In genomic region chr2:158507141-158507540, GRCh38 we compare ENCODE assay signal across 14 cellular contexts. TPM values are rescaled to one million over a fixed set of nuclear protein-coding genes. Genes with fewer than 3 reads are reported as not detected.
DNase-seq lines count a peak whose midpoint lies in the region; ATAC-seq and TF ChIP-seq lines count a peak whose summit lies in the region.
"Had no signal": no experiment of that assay in that cellular context is flagged by ENCODE, and none has a peak within 500 bp of the region (broad histone marks: within the 10 kb centered on the region; RNA-seq: fewer than 3 reads in every experiment).

No MANE protein-coding gene starts in this region.

- peaks cover 22 to 61% (median 57%) of the 10 kb centered on the region in 4 donors for H3K4me1 ChIP-seq in esophagus muscularis mucosa
- H3K4me1 ChIP-seq: uterus had no signal

- no peak for TF ChIP-seq POLR2A in esophagus muscularis mucosa (IDR thresholded peaks at IDR 0.05; ENCODE audit: low read depth)

- no peak overlapping the region for H3K27ac ChIP-seq in esophagus muscularis mucosa (replicated peaks in 1 of 4)
- H3K27ac ChIP-seq: parathyroid adenoma, uterus had no signal

- TF ChIP-seq EP300 in esophagus muscularis mucosa (IDR thresholded peaks at IDR 0.05), result no peak

- ATAC-seq in GM19463 (IDR thresholded peaks at IDR 0.05; ENCODE audit: unreplicated experiment) (peak; percentile 53), HG03175 (IDR thresholded peaks at IDR 0.05; ENCODE audit: unreplicated experiment) (peak; percentile 55), HG03342 (IDR thresholded peaks at IDR 0.05; ENCODE audit: unreplicated experiment) (no peak)

- peak; percentile 13 for DNase-seq in activated CD4-positive, alpha-beta T cell treated with anti-CD3 and anti-CD28 coated beads for 48 hours
- no peak for DNase-seq in activated CD4-positive, alpha-beta T cell treated with anti-CD3 and anti-CD28 coated beads, Interleukin-2, amount 50 U/mL, for 4 hours
- peak; percentile 17 for DNase-seq in esophagus muscularis mucosa (ENCODE audit: extremely low spot score)
- DNase-seq in NK-92 (lab: John Stamatoyannopoulos, UW; ENCODE audit: unreplicated experiment), result no peak
- no peak for DNase-seq in stimulated activated CD4-positive, alpha-beta T cell treated with anti-CD3 and anti-CD28 coated beads, Interleukin-4, amount 100 ng/mL, for 4 hours
- DNase-seq: ACHN; activated CD8-positive, alpha-beta memory T cell treated with anti-CD3 and anti-CD28 coated beads for 24 hours; kidney glomerular epithelial cell; NCI-H2029; uterus had no signal

- no peak for TF ChIP-seq CTCF in esophagus muscularis mucosa (IDR thresholded peaks at IDR 0.05)

- H3K36me3 ChIP-seq in esophagus muscularis mucosa, result no peaks in the 10 kb centered on the region
- H3K36me3 ChIP-seq: uterus had no signal

- no peak overlapping the region for H3K4me3 ChIP-seq in esophagus muscularis mucosa
- H3K4me3 ChIP-seq: uterus had no signal

- H3K27me3 ChIP-seq in esophagus muscularis mucosa, result no peaks in the 10 kb centered on the region
- H3K27me3 ChIP-seq: uterus had no signal

- no peaks in the 10 kb centered on the region for H3K9me3 ChIP-seq in esophagus muscularis mucosa
- H3K9me3 ChIP-seq: uterus had no signal

- WGBS in esophagus muscularis mucosa, result 78% methylated on average over 4 of the region's 4 CpGs

- intact Hi-C loops in esophagus muscularis mucosa (cut with DNase I), result no loop called here

RNA-seq across cellular contexts. Expression of gene PKP4, which starts 50.4 kb away (rescaled TPM):
- 100 to 1,000 TPM in 1 of 4 donors, 10 to 100 TPM in 3; 79.7 to 131 (median 93.0) TPM for total RNA-seq in esophagus muscularis mucosa

RNA-seq across cellular contexts. Expression of gene CCDC148, which starts 50.6 kb away (rescaled TPM):
- 1 to 10 TPM; 2.1 to 3.7 (median 2.9) TPM for total RNA-seq in esophagus muscularis mucosa

Comparison
In these comparisons a context has a peak if more than half of its experiments do, and no peak if none do; other contexts are left out.
1. DNase-seq: peak in activated CD4-positive, alpha-beta T cell treated with anti-CD3 and anti-CD28 coated beads for 48 hours (single experiment) and esophagus muscularis mucosa (single experiment); none in activated CD4-positive, alpha-beta T cell treated with anti-CD3 and anti-CD28 coated beads, Interleukin-2, amount 50 U/mL, for 4 hours (0 of 2), NK-92 (single experiment) and stimulated activated CD4-positive, alpha-beta T cell treated with anti-CD3 and anti-CD28 coated beads, Interleukin-4, amount 100 ng/mL, for 4 hours (0 of 2).